Comparison of ENCODE assay signal across 18 cellular contexts in the genomic region with DNA sequence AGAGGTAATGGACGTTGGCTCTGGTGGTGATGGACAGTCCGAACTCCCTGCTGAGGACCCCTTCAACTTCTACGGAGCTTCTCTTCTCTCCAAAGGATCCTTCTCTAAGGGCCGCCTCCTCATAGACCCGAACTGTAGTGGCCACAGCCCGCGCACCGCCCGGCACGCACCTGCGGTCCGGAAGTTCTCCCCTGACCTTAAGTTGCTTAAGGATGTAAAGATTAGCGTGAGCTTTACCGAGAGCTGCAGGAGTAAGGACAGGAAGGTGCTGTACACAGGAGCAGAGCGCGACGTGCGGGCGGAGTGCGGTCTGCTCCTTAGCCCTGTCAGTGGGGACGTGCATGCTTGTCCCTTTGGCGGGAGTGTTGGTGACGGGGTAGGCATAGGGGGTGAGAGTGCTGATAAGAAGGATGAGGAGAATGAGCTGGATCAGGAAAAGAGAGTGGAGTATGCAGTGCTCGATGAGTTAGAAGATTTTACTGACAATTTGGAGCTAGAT.
"Had no signal": no experiment of that assay in that cellular context is flagged by ENCODE, and none has a peak within 500 bp of the region (broad histone marks: within the 10 kb centered on the region; RNA-seq: fewer than 3 reads in every experiment).

No MANE protein-coding gene starts in this region.

- H3K4me3 ChIP-seq: ascending aorta, esophagus muscularis mucosa, left lung, neural progenitor cell, suprapubic skin, upper lobe of left lung had no signal

- H3K27me3 ChIP-seq: ascending aorta, esophagus muscularis mucosa, left lung, neural progenitor cell, suprapubic skin, upper lobe of left lung had no signal

- H2AFZ ChIP-seq: neural progenitor cell, parathyroid adenoma had no signal

- H3K9me3 ChIP-seq: ascending aorta, esophagus muscularis mucosa, left lung, suprapubic skin, upper lobe of left lung had no signal

- H3K4me2 ChIP-seq: neural progenitor cell had no signal

- ATAC-seq: activated naive CD8-positive, alpha-beta T cell treated with anti-CD3 and anti-CD28 coated beads, Interleukin-2, amount 50 U/mL, for 24 hours; left lung had no signal

- DNase-seq: activated B cell treated with CpG ODN at 0.5 μM for 24 hours; activated CD4-positive, alpha-beta T cell treated with anti-CD3 and anti-CD28 coated beads, Interleukin-2, amount 10 ng/mL, durations not matched to agents 24 days and 14 days; activated naive CD4-positive, alpha-beta T cell treated with anti-CD3 and anti-CD28 coated beads for 36 hours; activated naive CD8-positive, alpha-beta T cell treated with anti-CD3 and anti-CD28 coated beads, Interleukin-2, amount 50 U/mL, for 24 hours; mesendoderm; stimulated activated CD4-positive, alpha-beta T cell treated with anti-CD3 and anti-CD28 coated beads, Interleukin-15, amount 100 ng/mL, for 24 hours; stimulated activated CD4-positive, alpha-beta T cell treated with anti-CD3 and anti-CD28 coated beads, Interleukin-4, amount 100 ng/mL, for 1 hour; T-helper 2 cell had no signal

- H3K9me3 Mint-ChIP-seq: activated B cell treated with CpG ODN at 0.5 μM for 24 hours; activated CD4-positive, alpha-beta T cell treated with anti-CD3 and anti-CD28 coated beads, Interleukin-2, amount 10 ng/mL, durations not matched to agents 24 days and 14 days; activated naive CD4-positive, alpha-beta T cell treated with anti-CD3 and anti-CD28 coated beads for 36 hours; activated naive CD8-positive, alpha-beta T cell treated with anti-CD3 and anti-CD28 coated beads, Interleukin-2, amount 50 U/mL, for 24 hours; neural progenitor cell; stimulated activated naive CD8-positive, alpha-beta T cell treated with anti-CD3 and anti-CD28 coated beads, Interleukin-15, Interleukin-2, amounts not matched to agents 100 ng/mL and 50 ng/mL, for 24 hours had no signal

- H3K27ac Mint-ChIP-seq: activated B cell treated with CpG ODN at 0.5 μM for 24 hours; activated CD4-positive, alpha-beta T cell treated with anti-CD3 and anti-CD28 coated beads, Interleukin-2, amount 10 ng/mL, durations not matched to agents 24 days and 14 days; activated naive CD4-positive, alpha-beta T cell treated with anti-CD3 and anti-CD28 coated beads for 36 hours; activated naive CD8-positive, alpha-beta T cell treated with anti-CD3 and anti-CD28 coated beads, Interleukin-2, amount 50 U/mL, for 24 hours; neural progenitor cell; stimulated activated naive CD8-positive, alpha-beta T cell treated with anti-CD3 and anti-CD28 coated beads, Interleukin-15, Interleukin-2, amounts not matched to agents 100 ng/mL and 50 ng/mL, for 24 hours had no signal

- H3K4me3 Mint-ChIP-seq: activated B cell treated with CpG ODN at 0.5 μM for 24 hours; activated CD4-positive, alpha-beta T cell treated with anti-CD3 and anti-CD28 coated beads, Interleukin-2, amount 10 ng/mL, durations not matched to agents 24 days and 14 days; activated naive CD4-positive, alpha-beta T cell treated with anti-CD3 and anti-CD28 coated beads for 36 hours; activated naive CD8-positive, alpha-beta T cell treated with anti-CD3 and anti-CD28 coated beads, Interleukin-2, amount 50 U/mL, for 24 hours; neural progenitor cell; stimulated activated naive CD8-positive, alpha-beta T cell treated with anti-CD3 and anti-CD28 coated beads, Interleukin-15, Interleukin-2, amounts not matched to agents 100 ng/mL and 50 ng/mL, for 24 hours had no signal

- FAIRE-seq: bronchial epithelial cell, islet of Langerhans had no signal

- H3K27me3 Mint-ChIP-seq: activated B cell treated with CpG ODN at 0.5 μM for 24 hours; activated CD4-positive, alpha-beta T cell treated with anti-CD3 and anti-CD28 coated beads, Interleukin-2, amount 10 ng/mL, durations not matched to agents 24 days and 14 days; activated naive CD8-positive, alpha-beta T cell treated with anti-CD3 and anti-CD28 coated beads, Interleukin-2, amount 50 U/mL, for 24 hours; stimulated activated naive CD8-positive, alpha-beta T cell treated with anti-CD3 and anti-CD28 coated beads, Interleukin-15, Interleukin-2, amounts not matched to agents 100 ng/mL and 50 ng/mL, for 24 hours had no signal

- H3K27ac ChIP-seq: ascending aorta, esophagus muscularis mucosa, left lung, neural progenitor cell, parathyroid adenoma, suprapubic skin, upper lobe of left lung had no signal

- H3K9ac ChIP-seq: neural progenitor cell, parathyroid adenoma had no signal

- H3K4me1 ChIP-seq: parathyroid adenoma had no signal
